ENCODE assay signal across 8 cellular contexts in genomic region chr22:43185860-43186261, GRCh38. TPM values are rescaled to one million over a fixed set of nuclear protein-coding genes. Genes with fewer than 3 reads are reported as not detected.
DNase-seq lines count a peak whose midpoint lies in the region; ATAC-seq and TF ChIP-seq lines count a peak whose summit lies in the region.

No MANE protein-coding gene starts in this region.

- H3K9me2 ChIP-seq in DOHH2 (replicated peaks; ENCODE audit: control insufficient read depth, low read length), result no peaks in the 10 kb centered on the region

- H3K27ac Mint-ChIP-seq in activated naive CD8-positive, alpha-beta T cell treated with anti-CD3 and anti-CD28 coated beads, Interleukin-2, amount 50 U/mL, for 24 hours, result peak overlapping the region; percentile 60

- H3K27me3 Mint-ChIP-seq in activated naive CD8-positive, alpha-beta T cell treated with anti-CD3 and anti-CD28 coated beads, Interleukin-2, amount 50 U/mL, for 24 hours, result no peaks in the 10 kb centered on the region

- peaks cover 28% of the 10 kb centered on the region for H3K4me1 Mint-ChIP-seq in activated naive CD8-positive, alpha-beta T cell treated with anti-CD3 and anti-CD28 coated beads, Interleukin-2, amount 50 U/mL, for 24 hours

- no peak overlapping the region for H3K27ac ChIP-seq in DOHH2 (ENCODE audit: low read depth, low read length)

- ATAC-seq in activated naive CD8-positive, alpha-beta T cell treated with anti-CD3 and anti-CD28 coated beads, Interleukin-2, amount 50 U/mL, for 24 hours, result no peak

- H3K4me3 ChIP-seq in DOHH2 (ENCODE audit: low read length) (peak overlapping the region; percentile 95), retinal pigment epithelial cell (ENCODE audit: low read length) (peak overlapping the region; percentile 74)

- H3F3A ChIP-seq in DOHH2 (ENCODE audit: control insufficient read depth, insufficient read depth), result peaks cover 4% of the 10 kb centered on the region; the same call in 1 of the 2 replicates

- TF ChIP-seq CTCF in DOHH2 (IDR thresholded peaks at IDR 0.05; ENCODE audit: low read depth, low read length, poor library complexity, severe bottlenecking) (no peak), retinal pigment epithelial cell (conservative IDR thresholded peaks at IDR 0.05; ENCODE audit: low read depth, low read length) (no peak)

- H4K20me1 ChIP-seq in DOHH2 (ENCODE audit: control insufficient read depth, insufficient read depth, low read depth, low read length), result peaks cover 6% of the 10 kb centered on the region

- H3K4me1 ChIP-seq in DOHH2 (ENCODE audit: control insufficient read depth, low read length), result peaks cover 16% of the 10 kb centered on the region

- peaks cover 5% of the 10 kb centered on the region; the same call in 1 of the 2 replicates for H3K27me3 ChIP-seq in DOHH2 (ENCODE audit: control insufficient read depth, low read length)

- DNase-seq in LHCN-M2 (ENCODE audit: low read depth) (peak; percentile 21), hepatic stellate cell (ENCODE audit: low spot score) (peak; percentile 49), retinal pigment epithelial cell (ENCODE audit: low read depth) (no peak), foreskin melanocyte (no peak)
- no peak for DNase-seq in activated naive CD8-positive, alpha-beta T cell treated with anti-CD3 and anti-CD28 coated beads, Interleukin-2, amount 50 U/mL, for 24 hours
- DNase-seq in activated CD8-positive, alpha-beta memory T cell treated with anti-CD3 and anti-CD28 coated beads, Interleukin-2, amount 50 U/mL, for 48 hours, result no peak
- no peak for DNase-seq in activated effector memory CD4-positive, alpha-beta T cell treated with Interleukin-2 at 50 U/mL for 16 hours

- H3K36me3 Mint-ChIP-seq in activated naive CD8-positive, alpha-beta T cell treated with anti-CD3 and anti-CD28 coated beads, Interleukin-2, amount 50 U/mL, for 24 hours (ENCODE audit: low read depth), result peaks cover 10% of the 10 kb centered on the region

- H3K9me3 ChIP-seq in DOHH2 (ENCODE audit: control insufficient read depth, insufficient read depth, low read length), result no peaks in the 10 kb centered on the region

- H3K4me2 ChIP-seq in DOHH2 (ENCODE audit: low read length), result peak overlapping the region; percentile 67

- H3K4me3 Mint-ChIP-seq in activated naive CD8-positive, alpha-beta T cell treated with anti-CD3 and anti-CD28 coated beads, Interleukin-2, amount 50 U/mL, for 24 hours, result peak overlapping the region; percentile 86

- H3K79me2 ChIP-seq in DOHH2 (ENCODE audit: control insufficient read depth, low read length), result peaks cover 47% of the 10 kb centered on the region

- H3K36me3 ChIP-seq in DOHH2 (ENCODE audit: control insufficient read depth, low read length), result peaks cover 43% of the 10 kb centered on the region

- H3K9me3 Mint-ChIP-seq in activated naive CD8-positive, alpha-beta T cell treated with anti-CD3 and anti-CD28 coated beads, Interleukin-2, amount 50 U/mL, for 24 hours, result no peaks in the 10 kb centered on the region

RNA-seq across cellular contexts. Expression of gene TTLL12, which starts 1.1 kb away (rescaled TPM):
- 52.8 and 58.9 TPM in 2 replicates for total RNA-seq in LHCN-M2 (2014; rRNA removed)
- 23.6 TPM for polyA plus RNA-seq in LHCN-M2 (2012)

RNA-seq across cellular contexts. Expression of gene TSPO, which starts 34.5 kb away (rescaled TPM):
- 604 and 688 TPM in 2 replicates for total RNA-seq in LHCN-M2 (2014; rRNA removed)
- 463 TPM for polyA plus RNA-seq in LHCN-M2 (2012)

RNA-seq across cellular contexts. Expression of gene MCAT, which starts 42.7 kb away (rescaled TPM):
- total RNA-seq in LHCN-M2 (2014; rRNA removed), result 21.1 and 21.7 TPM in 2 replicates
- 14.8 TPM for polyA plus RNA-seq in LHCN-M2 (2012)

Comparison
In these comparisons a context has a peak if more than half of its experiments do, and no peak if none do; other contexts are left out.
1. DNase-seq: peak in LHCN-M2 (single experiment) and hepatic stellate cell (single experiment); none in activated naive CD8-positive, alpha-beta T cell treated with anti-CD3 and anti-CD28 coated beads, Interleukin-2, amount 50 U/mL, for 24 hours (single experiment), retinal pigment epithelial cell (single experiment), activated CD8-positive, alpha-beta memory T cell treated with anti-CD3 and anti-CD28 coated beads, Interleukin-2, amount 50 U/mL, for 48 hours (single experiment), foreskin melanocyte (single experiment) and activated effector memory CD4-positive, alpha-beta T cell treated with Interleukin-2 at 50 U/mL for 16 hours (single experiment).